Comparison of ENCODE assay signal across 1 cellular context in genomic region chr5:163505049-163505474, GRCh38.
TF ChIP-seq lines count a peak whose summit lies in the region.

No MANE protein-coding gene starts in this region.

TF ChIP-seq in HepG2, 621 proteins besides CTCF, POLR2A, EP300 and RAD21:
- TF ChIP-seq ZNF235 (CRISPR knock-in tag; IDR thresholded peaks at IDR 0.05; ENCODE audit: borderline replicate concordance) (no peak), DMTF1 (CRISPR knock-in tag; IDR thresholded peaks at IDR 0.05) (no peak), CCDC6 (CRISPR knock-in tag; IDR thresholded peaks at IDR 0.05) (peak; percentile 8; the same call in 1 of the 2 replicates), ZNF292 (CRISPR knock-in tag; IDR thresholded peaks at IDR 0.05; ENCODE audit: borderline replicate concordance, low read depth) (no peak), NR2F6 (IDR thresholded peaks at IDR 0.05) (peak; percentile 16; the same call in 1 of the 2 replicates), NR2F6 (CRISPR knock-in tag; IDR thresholded peaks at IDR 0.05) (no peak; the same call in 1 of the 2 replicates), DNMT3B (CRISPR knock-in tag; conservative IDR thresholded peaks at IDR 0.05) (no peak), ZNF331 (CRISPR knock-in tag; IDR thresholded peaks at IDR 0.05) (0 out of 2 replicates have a peak, but pooled peaks have one; percentile 35), ZC3H4 (CRISPR knock-in tag; IDR thresholded peaks at IDR 0.05; ENCODE audit: borderline replicate concordance) (0 out of 2 replicates have a peak, but pooled peaks have one; percentile 22), MIXL1 (CRISPR knock-in tag; IDR thresholded peaks at IDR 0.05) (no peak), TFE3 (CRISPR knock-in tag; IDR thresholded peaks at IDR 0.05) (peak; percentile 43; the same call in 1 of the 2 replicates), SCMH1 (CRISPR knock-in tag; IDR thresholded peaks at IDR 0.05; ENCODE audit: borderline replicate concordance) (no peak)
